Comparison of ENCODE assay signal across 25 cellular contexts in the genomic region with DNA sequence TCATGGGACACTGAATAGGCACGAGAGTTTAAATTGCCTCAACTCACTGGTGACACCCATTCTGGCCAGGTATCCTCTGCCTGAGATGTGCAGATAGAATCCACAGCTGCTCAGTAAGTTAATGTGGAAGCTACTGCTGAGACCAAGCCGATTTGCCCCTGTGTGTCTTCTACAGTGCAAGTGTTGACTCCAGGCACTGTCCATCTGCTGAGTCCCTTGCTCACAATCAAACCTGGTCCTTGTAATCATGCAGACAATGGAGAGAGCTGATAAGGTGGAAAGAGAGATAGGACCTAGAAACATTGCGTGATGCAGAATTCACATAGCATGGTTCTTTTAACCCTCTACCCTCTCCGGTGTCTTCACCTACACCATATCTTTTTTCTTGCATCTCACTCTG.
"Had no signal": no experiment of that assay in that cellular context is flagged by ENCODE, and none has a peak within 500 bp of the region (broad histone marks: within the 10 kb centered on the region; RNA-seq: fewer than 3 reads in every experiment).

No MANE protein-coding gene starts in this region.

- FAIRE-seq: kidney, small intestine had no signal

- H2AFZ ChIP-seq: hepatocyte, neural progenitor cell, parathyroid adenoma had no signal

- H3K27ac ChIP-seq: dorsolateral prefrontal cortex, epithelial cell of prostate, esophagus muscularis mucosa, foreskin keratinocyte, gastroesophageal sphincter, heart left ventricle, hepatocyte, neural progenitor cell, parathyroid adenoma, right lobe of liver, suprapubic skin, transverse colon, upper lobe of right lung, vagina had no signal

- DNase-seq: dorsolateral prefrontal cortex; effector CD4-positive, alpha-beta T cell; foreskin keratinocyte; heart left ventricle; kidney; midbrain; naive thymus-derived CD4-positive, alpha-beta T cell; right lobe of liver; small intestine; stimulated activated CD4-positive, alpha-beta T cell treated with anti-CD3 and anti-CD28 coated beads, Interleukin-15, amount 100 ng/mL, for 24 hours; stimulated activated CD4-positive, alpha-beta T cell treated with anti-CD3 and anti-CD28 coated beads, Interleukin-2, amount 100 ng/mL, for 48 hours; stimulated activated naive B cell treated with anti-CD40 and anti-IgM and Interleukin-4, amounts not matched to agents 10 μg/mL and 1 μg/mL and 100 μg/mL, for 72 hours; stimulated activated naive CD8-positive, alpha-beta T cell treated with anti-CD3 and anti-CD28 coated beads, Interleukin-15, amount 100 ng/mL, for 72 hours; transverse colon; upper lobe of right lung had no signal

- H3K27me3 ChIP-seq: dorsolateral prefrontal cortex, esophagus muscularis mucosa, foreskin keratinocyte, gastroesophageal sphincter, heart left ventricle, hepatocyte, neural progenitor cell, right lobe of liver, suprapubic skin, transverse colon, upper lobe of right lung, vagina had no signal

- H3K4me3 ChIP-seq: dorsolateral prefrontal cortex, esophagus muscularis mucosa, gastroesophageal sphincter, heart left ventricle, hepatocyte, lung, neural progenitor cell, right lobe of liver, suprapubic skin, transverse colon, upper lobe of right lung, vagina had no signal

- H3K4me1 ChIP-seq: foreskin keratinocyte, gastroesophageal sphincter, neural progenitor cell, parathyroid adenoma, right lobe of liver, suprapubic skin, upper lobe of right lung, vagina had no signal

- H3K9ac ChIP-seq: neural progenitor cell, parathyroid adenoma had no signal

- ATAC-seq: foreskin keratinocyte; gastroesophageal sphincter; heart left ventricle; left lobe of liver; naive thymus-derived CD4-positive, alpha-beta T cell; right lobe of liver; stimulated activated naive B cell treated with anti-CD40 and anti-IgM and Interleukin-4, amounts not matched to agents 10 μg/mL and 1 μg/mL and 100 μg/mL, for 72 hours; stimulated activated naive CD8-positive, alpha-beta T cell treated with anti-CD3 and anti-CD28 coated beads, Interleukin-15, amount 100 ng/mL, for 72 hours; upper lobe of right lung had no signal

- H3K79me2 ChIP-seq: hepatocyte, parathyroid adenoma had no signal

- H3K4me2 ChIP-seq: hepatocyte, neural progenitor cell had no signal

- H3K9me3 ChIP-seq: esophagus muscularis mucosa, gastroesophageal sphincter, heart left ventricle, right lobe of liver, suprapubic skin, transverse colon, upper lobe of right lung, vagina had no signal

- H3K36me3 ChIP-seq: esophagus muscularis mucosa, gastroesophageal sphincter, heart left ventricle, neural progenitor cell, right lobe of liver, suprapubic skin, transverse colon, upper lobe of right lung, vagina had no signal
